In genomic region chr4:43047044-43047443, GRCh38 we compare ENCODE assay signal across 27 cellular contexts.
A peak's percentile ranks its signal among the peaks of the same experiment; 100 is the strongest.
DNase-seq lines count a peak whose midpoint lies in the region; ATAC-seq and TF ChIP-seq lines count a peak whose summit lies in the region.
"Had no signal": no experiment of that assay in that cellular context is flagged by ENCODE, and none has a peak within 500 bp of the region (broad histone marks: within the 10 kb centered on the region; RNA-seq: fewer than 3 reads in every experiment).

No MANE protein-coding gene starts in this region.

- ATAC-seq in GM19463 (IDR thresholded peaks at IDR 0.05; ENCODE audit: unreplicated experiment), result peak; percentile 72
- ATAC-seq in CD8-positive, alpha-beta T cell, result no peak
- no peak for ATAC-seq in stimulated activated effector memory CD8-positive, alpha-beta T cell treated with anti-CD3 and anti-CD28 coated beads, Interleukin-12 subunit alpha, Interleukin-12 subunit beta, amount 100 ng/mL, for 72 hours
- ATAC-seq: A549 had no signal

- POLR2A ChIA-PET in CD8-positive, alpha-beta T cell (lab: Charles Lee), result no interaction called here

- TF ChIP-seq CTCF in CD8-positive, alpha-beta T cell (IDR thresholded peaks at IDR 0.05), result no peak

- CTCF ChIA-PET in CD8-positive, alpha-beta T cell (lab: Charles Lee), result no interaction called here

- DNase-seq in NCI-H1092 (lab: John Stamatoyannopoulos, UW) (peak; percentile 77), NCI-H446 (lab: John Stamatoyannopoulos, UW) (peak; percentile 50 to 86), left kidney (ENCODE audit: low read depth, low spot score) (peak; percentile 46)
- DNase-seq in CD8-positive, alpha-beta T cell, result no peak
- DNase-seq in activated naive CD8-positive, alpha-beta T cell treated with anti-CD3 and anti-CD28 coated beads for 36 hours, result no peak
- DNase-seq in stimulated activated effector memory CD8-positive, alpha-beta T cell treated with anti-CD3 and anti-CD28 coated beads, Interleukin-12 subunit alpha, Interleukin-12 subunit beta, amount 100 ng/mL, for 72 hours (ENCODE audit: low spot score in 2 of 2), result no peak
- no peak for DNase-seq in activated CD4-positive, alpha-beta T cell treated with anti-CD3 and anti-CD28 coated beads, Interleukin-2, amount 50 U/mL, for 4 hours
- DNase-seq: AML-193; CD4-positive, alpha-beta T cell; COR-L47; DMS53; GM23248; HFFc6; KBM-7; NCI-H1417; NCI-H1694 treated with DMSO at 0.1 percent for 48 hours; NCI-H2081 treated with DMSO at 0.1 percent for 48 hours; NCI-H510A; NCI-H69; PC-9; Right ventricle myocardium superior; RPMI8226 had no signal

- intact Hi-C loops in CD8-positive, alpha-beta T cell (cut with DNase I, micrococcal nuclease), result no loop called here

- no peaks in the 10 kb centered on the region for H3K36me3 Mint-ChIP-seq in CD8-positive, alpha-beta T cell
- no peaks in the 10 kb centered on the region for H3K36me3 Mint-ChIP-seq in activated naive CD8-positive, alpha-beta T cell treated with anti-CD3 and anti-CD28 coated beads for 36 hours
- H3K36me3 Mint-ChIP-seq in stimulated activated effector memory CD8-positive, alpha-beta T cell treated with anti-CD3 and anti-CD28 coated beads, Interleukin-12 subunit alpha, Interleukin-12 subunit beta, amount 100 ng/mL, for 72 hours, result no peaks in the 10 kb centered on the region

- no peaks in the 10 kb centered on the region for H3K36me3 ChIP-seq in CD8-positive, alpha-beta T cell (ENCODE audit: insufficient read depth, low read length)
- H3K36me3 ChIP-seq: BLaER1 treated with 17β-estradiol and CSF1 and Interleukin-3, amounts not matched to agents 10 nM and 100 nM; HAP-1; SJSA1 had no signal

- H3K9me3 Mint-ChIP-seq in CD8-positive, alpha-beta T cell, result no peaks in the 10 kb centered on the region
- H3K9me3 Mint-ChIP-seq in activated naive CD8-positive, alpha-beta T cell treated with anti-CD3 and anti-CD28 coated beads for 36 hours, result no peaks in the 10 kb centered on the region
- peaks cover under 1% of the 10 kb centered on the region for H3K9me3 Mint-ChIP-seq in stimulated activated effector memory CD8-positive, alpha-beta T cell treated with anti-CD3 and anti-CD28 coated beads, Interleukin-12 subunit alpha, Interleukin-12 subunit beta, amount 100 ng/mL, for 72 hours
- H3K9me3 Mint-ChIP-seq: CD4-positive, alpha-beta T cell had no signal

- H3K4me1 Mint-ChIP-seq in CD8-positive, alpha-beta T cell (ENCODE audit: low read depth), result no peaks in the 10 kb centered on the region
- H3K4me1 Mint-ChIP-seq in activated naive CD8-positive, alpha-beta T cell treated with anti-CD3 and anti-CD28 coated beads for 36 hours, result no peaks in the 10 kb centered on the region
- H3K4me1 Mint-ChIP-seq in stimulated activated effector memory CD8-positive, alpha-beta T cell treated with anti-CD3 and anti-CD28 coated beads, Interleukin-12 subunit alpha, Interleukin-12 subunit beta, amount 100 ng/mL, for 72 hours, result no peaks in the 10 kb centered on the region

- H3K4me3 ChIP-seq in CD8-positive, alpha-beta T cell (ENCODE audit: low read depth, low read length), result no peak overlapping the region
- H3K4me3 ChIP-seq: A549; BLaER1 treated with 17β-estradiol and CSF1 and Interleukin-3, amounts not matched to agents 10 nM and 100 nM; GM23248; HAP-1; PC-9; SJSA1 had no signal

- no peaks in the 10 kb centered on the region for H3K9me3 ChIP-seq in CD8-positive, alpha-beta T cell (ENCODE audit: low read length)
- H3K9me3 ChIP-seq: A549; BLaER1 treated with 17β-estradiol and CSF1 and Interleukin-3, amounts not matched to agents 10 nM and 100 nM; HAP-1; SJSA1 had no signal

- no peaks in the 10 kb centered on the region for H3K4me1 ChIP-seq in CD8-positive, alpha-beta T cell (ENCODE audit: insufficient read depth, low read length)
- H3K4me1 ChIP-seq: A549, HAP-1, SJSA1 had no signal

- no peak overlapping the region for H3K27ac ChIP-seq in CD8-positive, alpha-beta T cell (ENCODE audit: low read depth, low read length)
- H3K27ac ChIP-seq: A549; BLaER1 treated with 17β-estradiol and CSF1 and Interleukin-3, amounts not matched to agents 10 nM and 100 nM; GM23248; PC-9; SJSA1 had no signal

- H3K27me3 Mint-ChIP-seq in CD8-positive, alpha-beta T cell (ENCODE audit: low read depth), result no peaks in the 10 kb centered on the region
- H3K27me3 Mint-ChIP-seq in activated naive CD8-positive, alpha-beta T cell treated with anti-CD3 and anti-CD28 coated beads for 36 hours, result no peaks in the 10 kb centered on the region
- H3K27me3 Mint-ChIP-seq: CD4-positive, alpha-beta T cell had no signal

- no peak overlapping the region for H3K4me3 Mint-ChIP-seq in CD8-positive, alpha-beta T cell
- no peak overlapping the region for H3K4me3 Mint-ChIP-seq in activated naive CD8-positive, alpha-beta T cell treated with anti-CD3 and anti-CD28 coated beads for 36 hours
- H3K4me3 Mint-ChIP-seq in stimulated activated effector memory CD8-positive, alpha-beta T cell treated with anti-CD3 and anti-CD28 coated beads, Interleukin-12 subunit alpha, Interleukin-12 subunit beta, amount 100 ng/mL, for 72 hours, result no peak overlapping the region
- H3K4me3 Mint-ChIP-seq: CD4-positive, alpha-beta T cell; HFFc6 had no signal

- H3K27ac Mint-ChIP-seq in CD8-positive, alpha-beta T cell, result no peak overlapping the region
- H3K27ac Mint-ChIP-seq in activated naive CD8-positive, alpha-beta T cell treated with anti-CD3 and anti-CD28 coated beads for 36 hours, result no peak overlapping the region
- H3K27ac Mint-ChIP-seq in stimulated activated effector memory CD8-positive, alpha-beta T cell treated with anti-CD3 and anti-CD28 coated beads, Interleukin-12 subunit alpha, Interleukin-12 subunit beta, amount 100 ng/mL, for 72 hours, result no peak overlapping the region
- H3K27ac Mint-ChIP-seq: CD4-positive, alpha-beta T cell; HFFc6 had no signal

- H3K27me3 ChIP-seq in CD8-positive, alpha-beta T cell (ENCODE audit: insufficient read depth, low read length), result no peaks in the 10 kb centered on the region
- H3K27me3 ChIP-seq: BLaER1 treated with 17β-estradiol and CSF1 and Interleukin-3, amounts not matched to agents 10 nM and 100 nM; SJSA1 had no signal

Comparison
In these comparisons a context has a peak if more than half of its experiments do, and no peak if none do; other contexts are left out.
1. DNase-seq: peak in NCI-H1092 (single experiment), NCI-H446 (2 of 2) and left kidney (single experiment); none in CD8-positive, alpha-beta T cell (0 of 7), activated naive CD8-positive, alpha-beta T cell treated with anti-CD3 and anti-CD28 coated beads for 36 hours (single experiment), stimulated activated effector memory CD8-positive, alpha-beta T cell treated with anti-CD3 and anti-CD28 coated beads, Interleukin-12 subunit alpha, Interleukin-12 subunit beta, amount 100 ng/mL, for 72 hours (0 of 2) and activated CD4-positive, alpha-beta T cell treated with anti-CD3 and anti-CD28 coated beads, Interleukin-2, amount 50 U/mL, for 4 hours (0 of 2).